In genomic region chr2:207428573-207428972, GRCh38 we compare ENCODE assay signal across 35 cellular contexts.
A peak's percentile ranks its signal among the peaks of the same experiment; 100 is the strongest.
DNase-seq lines count a peak whose midpoint lies in the region; ATAC-seq, FAIRE-seq and TF ChIP-seq lines count a peak whose summit lies in the region.
"Had no signal": no experiment of that assay in that cellular context is flagged by ENCODE, and none has a peak within 500 bp of the region (broad histone marks: within the 10 kb centered on the region; RNA-seq: fewer than 3 reads in every experiment).

No MANE protein-coding gene starts in this region.

- TF ChIP-seq POLR2A in GM12878 (IDR thresholded peaks at IDR 0.05; ENCODE audit: low read depth, low read length): no peak
- TF ChIP-seq POLR2A in K562 (conservative IDR thresholded peaks at IDR 0.05): no peak

- DNase-seq in GM12878 (ENCODE audit: low read depth, low spot score) (no peak), K562 (ENCODE audit: extremely low read depth in 1 of 4, low spot score in 3 of 4) (no peak), T-cell (no peak), dorsolateral prefrontal cortex (no peak)
- DNase-seq in effector CD4-positive, alpha-beta T cell: no peak
- DNase-seq: 8988T; ACHN; AML-193; BE2C; C1 segment of cervical spinal cord; Caco-2; Calu3; CD4-positive, alpha-beta memory T cell; CD4-positive, alpha-beta T cell; CD4-positive, CD25-positive, alpha-beta regulatory T cell; CD8-positive, alpha-beta memory T cell; CD8-positive, alpha-beta T cell; COR-L47; DMS 273 treated with DMSO at 0.1 percent for 48 hours; DMS153; DMS53; DMS79; DMS79 treated with DMSO at 0.1 percent for 48 hours; DND-41; EL had no signal

- H3K4me2 ChIP-seq in GM12878 (ENCODE audit: control insufficient read depth, insufficient read depth) (no peak overlapping the region), K562 (ENCODE audit: insufficient read depth, low read length) (no peak overlapping the region)
- H3K4me2 ChIP-seq: A549; BLaER1; BLaER1 treated with 17β-estradiol and CSF1 and Interleukin-3, amounts not matched to agents 10 nM and 100 nM had no signal

- intact Hi-C loops in GM12878 (cut with micrococcal nuclease; ENCODE audit: unreplicated experiment): no loop called here
- intact Hi-C loops in K562 (cut with micrococcal nuclease): no loop called here
- intact Hi-C loops in dorsolateral prefrontal cortex (cut with DNase I): no loop called here

- H3K9me3 Mint-ChIP-seq in T-cell: no peaks in the 10 kb centered on the region
- H3K9me3 Mint-ChIP-seq: CD4-positive, alpha-beta T cell; CD4-positive, CD25-positive, alpha-beta regulatory T cell; CD8-positive, alpha-beta T cell had no signal

- H3K9me1 ChIP-seq in K562 (ENCODE audit: control insufficient read depth, insufficient read depth, low read length): no peaks in the 10 kb centered on the region

- H3K27ac ChIP-seq in HEK293 (ENCODE audit: extremely low read depth, low read depth, low read length): no peak overlapping the region
- H3K27ac ChIP-seq in GM12878 (ENCODE audit: control insufficient read depth, insufficient read depth): no peak overlapping the region
- H3K27ac ChIP-seq in K562 (ENCODE audit: extremely low read depth, low read depth, low read length): no peak overlapping the region
- no peak overlapping the region for H3K27ac ChIP-seq in dorsolateral prefrontal cortex
- H3K27ac ChIP-seq: 22Rv1; A549; BLaER1; BLaER1 treated with 17β-estradiol and CSF1 and Interleukin-3, amounts not matched to agents 10 nM and 100 nM; C4-2B had no signal

- H2AFZ ChIP-seq in GM12878 (ENCODE audit: control insufficient read depth, low read depth, low read length) (no peak overlapping the region), K562 (ENCODE audit: low read depth, low read length) (no peak overlapping the region)

- H3K4me3 ChIP-seq in HEK293 (ENCODE audit: low read depth, low read length): no peak overlapping the region
- H3K4me3 ChIP-seq in GM12878: no peak overlapping the region
- no peak overlapping the region for H3K4me3 ChIP-seq in K562
- no peak overlapping the region for H3K4me3 ChIP-seq in dorsolateral prefrontal cortex
- H3K4me3 ChIP-seq: A549; BLaER1; BLaER1 treated with 17β-estradiol and CSF1 and Interleukin-3, amounts not matched to agents 10 nM and 100 nM had no signal

- H3K79me2 ChIP-seq in GM12878 (ENCODE audit: control insufficient read depth, insufficient read depth, low read length) (no peaks in the 10 kb centered on the region), K562 (ENCODE audit: control insufficient read depth, insufficient read depth, low read length) (no peaks in the 10 kb centered on the region)

- ATAC-seq in GM12878 (no peak), K562 (no peak), T-cell (replicated peaks in 1 of 4) (no peak)
- ATAC-seq: A549; CD8-positive, alpha-beta T cell had no signal

- no peak overlapping the region for H3K27ac Mint-ChIP-seq in T-cell
- H3K27ac Mint-ChIP-seq: B cell; CD14-positive monocyte; CD4-positive, alpha-beta memory T cell; CD4-positive, alpha-beta T cell; CD4-positive, CD25-positive, alpha-beta regulatory T cell; CD8-positive, alpha-beta memory T cell; CD8-positive, alpha-beta T cell had no signal

- in situ Hi-C loops in GM12878 (cut with MboI) (no loop called here), K562 (cut with MboI) (no loop called here)

- WGBS in GM12878 (ENCODE audit: insufficient coverage, insufficient replicate concordance, low lambda C conversion rate, missing lambda C conversion rate): 100% methylated on average over 1 of the region's 1 CpG
- 100% methylated on average over 1 of the region's 1 CpG for WGBS in K562 (ENCODE audit: insufficient coverage, low coverage, missing lambda C conversion rate)

- FAIRE-seq in GM12878 (lab: Jason Lieb, UNC) (peak; percentile 41), K562 (lab: Jason Lieb, UNC) (no peak)
- FAIRE-seq: A204.1, A549, D721Med had no signal

- H4K20me1 ChIP-seq in GM12878 (ENCODE audit: control insufficient read depth, insufficient read depth) (no peaks in the 10 kb centered on the region), K562 (replicated peaks; ENCODE audit: control insufficient read depth, insufficient read depth, low read length) (no peaks in the 10 kb centered on the region)
- H4K20me1 ChIP-seq: BLaER1; BLaER1 treated with 17β-estradiol and CSF1 and Interleukin-3, amounts not matched to agents 10 nM and 100 nM had no signal

- no peaks in the 10 kb centered on the region for H3K36me3 Mint-ChIP-seq in T-cell
- H3K36me3 Mint-ChIP-seq: CD14-positive monocyte; CD4-positive, alpha-beta memory T cell; CD4-positive, CD25-positive, alpha-beta regulatory T cell; CD8-positive, alpha-beta memory T cell; CD8-positive, alpha-beta T cell had no signal

- H3K9me3 ChIP-seq in HEK293 (ENCODE audit: control insufficient read depth, insufficient read depth, low read depth, low read length) (no peaks in the 10 kb centered on the region), GM12878 (replicated peaks; ENCODE audit: control insufficient read depth, insufficient read depth, low read length) (no peaks in the 10 kb centered on the region; the same call in 2 of the 3 replicates), K562 (replicated peaks; ENCODE audit: control insufficient read depth, insufficient read depth, low read depth, low read length) (no peaks in the 10 kb centered on the region)
- H3K9me3 ChIP-seq: A549, BE2C had no signal

- H3K9ac ChIP-seq in GM12878 (ENCODE audit: control insufficient read depth, insufficient read depth, low read length) (no peak overlapping the region), K562 (ENCODE audit: insufficient read depth in 1 of 2, low read depth in 2 of 2, low read length in 2 of 2) (no peak overlapping the region)
- H3K9ac ChIP-seq: BLaER1; BLaER1 treated with 17β-estradiol and CSF1 and Interleukin-3, amounts not matched to agents 10 nM and 100 nM had no signal

- RAD21 ChIA-PET in GM12878 (lab: Charles Lee; ENCODE audit: unreplicated experiment): no interaction called here

- no peaks in the 10 kb centered on the region for H3K27me3 Mint-ChIP-seq in T-cell
- H3K27me3 Mint-ChIP-seq: B cell; CD4-positive, alpha-beta memory T cell; CD4-positive, alpha-beta T cell; CD4-positive, CD25-positive, alpha-beta regulatory T cell had no signal

- POLR2A ChIA-PET in HEK293 (lab: Yijun Ruan, JAX): no interaction called here
- POLR2A ChIA-PET in GM12878 (lab: Charles Lee): interaction anchor here (0.6 kb wide), 1 partner anchor 19 kb away, joined by 3 read pairs; no protein-coding TSS in a partner anchor
- POLR2A ChIA-PET in K562 (lab: Yijun Ruan, JAX): interaction anchor here (0.5 kb wide), 1 partner anchor 9 kb away, joined by 4 read pairs; no protein-coding TSS in a partner anchor
- POLR2A ChIA-PET in T-cell (lab: Charles Lee): no interaction called here

- CTCF ChIA-PET in HEK293 (lab: Yijun Ruan, JAX) (no interaction called here), GM12878 (lab: Yijun Ruan, JAX) (no interaction called here), K562 (lab: Yijun Ruan, JAX; ENCODE audit: low intra/inter-chr PET ratio) (no interaction called here), T-cell (lab: Charles Lee) (no interaction called here)

- H3K4me1 ChIP-seq in HEK293 (ENCODE audit: control insufficient read depth, insufficient read depth, low read length): no peaks in the 10 kb centered on the region
- peaks cover 5% of the 10 kb centered on the region; the same call in 1 of the 2 replicates for H3K4me1 ChIP-seq in GM12878 (ENCODE audit: control insufficient read depth, insufficient read depth, low read length)
- H3K4me1 ChIP-seq in K562 (replicated peaks in 1 of 2; ENCODE audit: control insufficient read depth in 2 of 2, insufficient read depth in 2 of 2, low read length in 2 of 2): peaks cover 0 to 3% of the 10 kb centered on the region in 2 experiments; a peak in 1 of 5 replicates
- H3K4me1 ChIP-seq: A549, Caco-2 had no signal

- H3K4me3 Mint-ChIP-seq in T-cell: no peak overlapping the region
- H3K4me3 Mint-ChIP-seq: B cell; CD14-positive monocyte; CD4-positive, alpha-beta memory T cell; CD4-positive, alpha-beta T cell; CD4-positive, CD25-positive, alpha-beta regulatory T cell; CD8-positive, alpha-beta memory T cell; CD8-positive, alpha-beta T cell had no signal

- TF ChIP-seq CTCF in HEK293 (tag by site-specific recombination; IDR thresholded peaks at IDR 0.05): no peak
- TF ChIP-seq CTCF in GM12878 (IDR thresholded peaks at IDR 0.05 in 2 of 3, conservative IDR thresholded peaks at IDR 0.05 in 1 of 3; ENCODE audit: control insufficient read depth in 2 of 3, extremely low read depth in 1 of 3, insufficient read depth in 1 of 3, low read depth in 3 of 3, low read length in 3 of 3): no peak
- TF ChIP-seq CTCF in K562 (IDR thresholded peaks at IDR 0.05 in 2 of 3, conservative IDR thresholded peaks at IDR 0.05 in 1 of 3; ENCODE audit: insufficient read depth in 2 of 3, low read depth in 1 of 3, low read length in 3 of 3): no peak
- TF ChIP-seq CTCF in dorsolateral prefrontal cortex (IDR thresholded peaks at IDR 0.05 in 54 of 56, conservative IDR thresholded peaks at IDR 0.05 in 2 of 56; ENCODE audit: low read depth in 1 of 56, partially characterized antibody in 56 of 56): no peak

- H3K36me3 ChIP-seq in HEK293 (ENCODE audit: control insufficient read depth in 2 of 2, insufficient read depth in 1 of 2, low read length in 2 of 2) (no peaks in the 10 kb centered on the region), GM12878 (ENCODE audit: control insufficient read depth in 2 of 2, insufficient read depth in 2 of 2, low read length in 1 of 2) (no peaks in the 10 kb centered on the region), K562 (ENCODE audit: control insufficient read depth, insufficient read depth, low read length) (no peaks in the 10 kb centered on the region)
- H3K36me3 ChIP-seq: BE2C; BLaER1; BLaER1 treated with 17β-estradiol and CSF1 and Interleukin-3, amounts not matched to agents 10 nM and 100 nM had no signal

- H3K4me1 Mint-ChIP-seq in T-cell: peaks cover 0 to 7% (median 2%) of the 10 kb centered on the region in 3 donors
- H3K4me1 Mint-ChIP-seq: CD4-positive, alpha-beta memory T cell; CD4-positive, CD25-positive, alpha-beta regulatory T cell had no signal

- SMC1A ChIA-PET in GM12878 (lab: Charles Lee; ENCODE audit: uncharacterized antibody, unreplicated experiment): no interaction called here

- H3K27me3 ChIP-seq in GM12878 (replicated peaks in 1 of 2; ENCODE audit: control insufficient read depth in 2 of 2, insufficient read depth in 2 of 2, low read length in 1 of 2) (no peaks in the 10 kb centered on the region), K562 (ENCODE audit: control insufficient read depth in 2 of 2, insufficient read depth in 2 of 2, low read length in 2 of 2) (no peaks in the 10 kb centered on the region), dorsolateral prefrontal cortex (no peaks in the 10 kb centered on the region)
- H3K27me3 ChIP-seq: BE2C; BLaER1; BLaER1 treated with 17β-estradiol and CSF1 and Interleukin-3, amounts not matched to agents 10 nM and 100 nM had no signal

- no peak for TF ChIP-seq RAD21 in GM12878 (IDR thresholded peaks at IDR 0.05; ENCODE audit: insufficient read depth, low read depth, low read length)
- TF ChIP-seq RAD21 in K562 (CRISPR knock-in tag; conservative IDR thresholded peaks at IDR 0.05 in 1 of 2, IDR thresholded peaks at IDR 0.05 in 1 of 2): no peak

- BruUV-seq in GM12878 (replicated peaks; lab: Mats Ljungman, UMichigan) (no TSS peak), K562 (replicated peaks; lab: Mats Ljungman, UMichigan) (no TSS peak)

- TF ChIP-seq EP300 in GM12878 (IDR thresholded peaks at IDR 0.05; ENCODE audit: borderline replicate concordance in 1 of 2, control insufficient read depth in 1 of 2, low read depth in 2 of 2, low read length in 2 of 2) (no peak), K562 (IDR thresholded peaks at IDR 0.05; ENCODE audit: low read length) (no peak)

Comparison
In these comparisons a context has a peak if more than half of its experiments do, and no peak if none do; other contexts are left out.
1. POLR2A ChIA-PET loops: an anchor here in GM12878 (0.6 kb wide) and K562 (0.5 kb wide); none called in HEK293 and T-cell.